Comparison of ENCODE assay signal across 8 cellular contexts in the genomic region with DNA sequence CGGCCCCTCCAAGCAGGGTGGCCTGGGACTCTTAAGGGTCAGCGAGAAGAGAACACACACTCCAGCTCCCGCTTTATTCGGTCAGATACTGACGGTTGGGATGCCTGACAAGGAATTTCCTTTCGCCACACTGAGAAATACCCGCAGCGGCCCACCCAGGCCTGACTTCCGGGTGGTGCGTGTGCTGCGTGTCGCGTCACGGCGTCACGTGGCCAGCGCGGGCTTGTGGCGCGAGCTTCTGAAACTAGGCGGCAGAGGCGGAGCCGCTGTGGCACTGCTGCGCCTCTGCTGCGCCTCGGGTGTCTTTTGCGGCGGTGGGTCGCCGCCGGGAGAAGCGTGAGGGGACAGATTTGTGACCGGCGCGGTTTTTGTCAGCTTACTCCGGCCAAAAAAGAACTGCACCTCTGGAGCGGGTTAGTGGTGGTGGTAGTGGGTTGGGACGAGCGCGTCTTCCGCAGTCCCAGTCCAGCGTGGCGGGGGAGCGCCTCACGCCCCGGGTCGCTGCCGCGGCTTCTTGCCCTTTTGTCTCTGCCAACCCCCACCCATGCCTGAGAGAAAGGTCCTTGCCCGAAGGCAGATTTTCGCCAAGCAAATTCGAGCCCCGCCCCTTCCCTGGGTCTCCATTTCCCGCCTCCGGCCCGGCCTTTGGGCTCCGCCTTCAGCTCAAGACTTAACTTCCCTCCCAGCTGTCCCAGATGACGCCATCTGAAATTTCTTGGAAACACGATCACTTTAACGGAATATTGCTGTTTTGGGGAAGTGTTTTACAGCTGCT. TPM values are rescaled to one million over a fixed set of nuclear protein-coding genes. Genes with fewer than 3 reads are reported as not detected.
DNase-seq lines count a peak whose midpoint lies in the region; ATAC-seq, FAIRE-seq and TF ChIP-seq lines count a peak whose summit lies in the region.

A gene with protein sequence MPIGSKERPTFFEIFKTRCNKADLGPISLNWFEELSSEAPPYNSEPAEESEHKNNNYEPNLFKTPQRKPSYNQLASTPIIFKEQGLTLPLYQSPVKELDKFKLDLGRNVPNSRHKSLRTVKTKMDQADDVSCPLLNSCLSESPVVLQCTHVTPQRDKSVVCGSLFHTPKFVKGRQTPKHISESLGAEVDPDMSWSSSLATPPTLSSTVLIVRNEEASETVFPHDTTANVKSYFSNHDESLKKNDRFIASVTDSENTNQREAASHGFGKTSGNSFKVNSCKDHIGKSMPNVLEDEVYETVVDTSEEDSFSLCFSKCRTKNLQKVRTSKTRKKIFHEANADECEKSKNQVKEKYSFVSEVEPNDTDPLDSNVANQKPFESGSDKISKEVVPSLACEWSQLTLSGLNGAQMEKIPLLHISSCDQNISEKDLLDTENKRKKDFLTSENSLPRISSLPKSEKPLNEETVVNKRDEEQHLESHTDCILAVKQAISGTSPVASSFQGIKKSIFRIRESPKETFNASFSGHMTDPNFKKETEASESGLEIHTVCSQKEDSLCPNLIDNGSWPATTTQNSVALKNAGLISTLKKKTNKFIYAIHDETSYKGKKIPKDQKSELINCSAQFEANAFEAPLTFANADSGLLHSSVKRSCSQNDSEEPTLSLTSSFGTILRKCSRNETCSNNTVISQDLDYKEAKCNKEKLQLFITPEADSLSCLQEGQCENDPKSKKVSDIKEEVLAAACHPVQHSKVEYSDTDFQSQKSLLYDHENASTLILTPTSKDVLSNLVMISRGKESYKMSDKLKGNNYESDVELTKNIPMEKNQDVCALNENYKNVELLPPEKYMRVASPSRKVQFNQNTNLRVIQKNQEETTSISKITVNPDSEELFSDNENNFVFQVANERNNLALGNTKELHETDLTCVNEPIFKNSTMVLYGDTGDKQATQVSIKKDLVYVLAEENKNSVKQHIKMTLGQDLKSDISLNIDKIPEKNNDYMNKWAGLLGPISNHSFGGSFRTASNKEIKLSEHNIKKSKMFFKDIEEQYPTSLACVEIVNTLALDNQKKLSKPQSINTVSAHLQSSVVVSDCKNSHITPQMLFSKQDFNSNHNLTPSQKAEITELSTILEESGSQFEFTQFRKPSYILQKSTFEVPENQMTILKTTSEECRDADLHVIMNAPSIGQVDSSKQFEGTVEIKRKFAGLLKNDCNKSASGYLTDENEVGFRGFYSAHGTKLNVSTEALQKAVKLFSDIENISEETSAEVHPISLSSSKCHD (N-terminal part only) (plus strand): TSS at position 254 of the 775 bp plus-strand sequence. CDS start 953 bp downstream, outside the sequence.
A gene with protein sequence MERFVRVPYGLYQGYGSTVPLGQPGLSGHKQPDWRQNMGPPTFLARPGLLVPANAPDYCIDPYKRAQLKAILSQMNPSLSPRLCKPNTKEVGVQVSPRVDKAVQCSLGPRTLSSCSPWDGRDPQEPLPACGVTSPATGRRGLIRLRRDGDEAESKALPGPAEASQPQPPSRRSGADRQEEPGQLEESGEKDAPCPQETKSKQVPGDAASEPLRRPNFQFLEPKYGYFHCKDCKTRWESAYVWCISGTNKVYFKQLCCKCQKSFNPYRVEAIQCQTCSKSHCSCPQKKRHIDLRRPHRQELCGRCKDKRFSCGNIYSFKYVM (minus strand): TSS at position 109 of the 775 bp plus-strand sequence. CDS start 3,438 bp downstream, outside the sequence.

- ATAC-seq in HG02623 (IDR thresholded peaks at IDR 0.05; ENCODE audit: unreplicated experiment) (peak; percentile 95), left cardiac atrium (peak; percentile 98 to 99), upper lobe of left lung (ENCODE audit: low FRiP score in 2 of 2) (peak; percentile 97 to 98)

- H3K4me3 ChIP-seq in adrenal gland (peak within 1 kb of the TSS in 3 of 4 donors; percentile 26 to 76 (median 66)), upper lobe of left lung (peak within 1 kb of the TSS; percentile 46 to 80 (median 73))

- TF ChIP-seq CTCF in adrenal gland (IDR thresholded peaks at IDR 0.05) (no peak), upper lobe of left lung (IDR thresholded peaks at IDR 0.05) (peak in 2 of 6 experiments; percentile 9 to 31)

- peak; percentile 68 for DNase-seq in GM12891 (ENCODE audit: insufficient read length, low spot score)
- DNase-seq in NCI-H1092 treated with DMSO at 0.1 percent for 48 hours (lab: John Stamatoyannopoulos, UW): peak; percentile 78
- DNase-seq in T follicular helper cell (ENCODE audit: low read depth): peak; percentile 83
- peak; percentile 86 to 92 (median 91) for DNase-seq in adrenal gland
- peak; percentile 94 for DNase-seq in left cardiac atrium
- DNase-seq in posterior vena cava (ENCODE audit: low spot score): peak; percentile 97
- DNase-seq in upper lobe of left lung: peak; percentile 93 to 98

- TF ChIP-seq POLR2A in GM12891 (IDR thresholded peaks at IDR 0.05; ENCODE audit: low read depth, low read length) (peak; percentile 97), adrenal gland (IDR thresholded peaks at IDR 0.05) (peak; percentile 24 to 76), upper lobe of left lung (IDR thresholded peaks at IDR 0.05) (peak in 3 of 4 donors; percentile 61 to 93 (median 75))

- H3K36me3 ChIP-seq in adrenal gland (replicated peaks in 1 of 2): no peaks in the 10 kb centered on the region
- no peaks in the 10 kb centered on the region for H3K36me3 ChIP-seq in upper lobe of left lung

- H3K4me1 ChIP-seq in adrenal gland (replicated peaks in 1 of 2) (no peaks in the 10 kb centered on the region), upper lobe of left lung (peaks cover 0 to 12% (median 4%) of the 10 kb centered on the region in 4 donors)

- intact Hi-C loops in adrenal gland (cut with DNase I) (loop anchor here (10.0 kb wide), 2 partner anchors 301 to 401 kb away; no protein-coding TSS in a partner anchor), left cardiac atrium (cut with DNase I) (loop anchor here in 1 of 2 donors (10.0 kb wide), 2 partner anchors 301 to 401 kb away; no protein-coding TSS in a partner anchor), posterior vena cava (cut with DNase I) (no loop called here)

- H3K9me3 ChIP-seq in adrenal gland (replicated peaks in 1 of 3) (no peaks in the 10 kb centered on the region), upper lobe of left lung (no peaks in the 10 kb centered on the region)

- peak within 1 kb of the TSS; percentile 36 to 95 (median 90) for H3K27ac ChIP-seq in adrenal gland
- peak within 1 kb of the TSS; percentile 93 to 99 (median 96) for H3K27ac ChIP-seq in upper lobe of left lung

- peak; percentile 94 for FAIRE-seq in GM12891 (lab: Jason Lieb, UNC)

- TF ChIP-seq EP300 in upper lobe of left lung (IDR thresholded peaks at IDR 0.05): peak in 1 of 4 donors; percentile 5

- H3K27me3 ChIP-seq in adrenal gland (no peaks in the 10 kb centered on the region), upper lobe of left lung (no peaks in the 10 kb centered on the region)

- 0 to 2% (median 1%) methylated on average over 23 to 60 of the region's 60 CpGs for WGBS in adrenal gland, 4 donors
- WGBS in upper lobe of left lung, 2 donors: 0 to 1% methylated on average over 31 to 39 of the region's 60 CpGs

TF ChIP-seq in GM12891, 5 proteins besides CTCF, POLR2A, EP300 and RAD21:
- peak; percentile 35; the same call in 1 of the 2 replicates for TF ChIP-seq SPI1 (IDR thresholded peaks at IDR 0.05; ENCODE audit: low read depth, low read length)
- peak; percentile 79 for TF ChIP-seq TAF1 (IDR thresholded peaks at IDR 0.05; ENCODE audit: low read depth, low read length)
- TF ChIP-seq POU2F2 (IDR thresholded peaks at IDR 0.05; ENCODE audit: low read depth, low read length): peak; percentile 80
- TF ChIP-seq POLR2AphosphoS5 (IDR thresholded peaks at IDR 0.05; ENCODE audit: low read depth, low read length): peak; percentile 95
- TF ChIP-seq PAX5 (IDR thresholded peaks at IDR 0.05; ENCODE audit: insufficient read depth, low read length, severe bottlenecking): no peak

RNA-seq across cellular contexts. Expression of the first gene that starts in this region (rescaled TPM):
- 6.7 TPM for polyA plus RNA-seq in GM12891 (2012; ENCODE audit: low read depth, missing spikeins)
- total RNA-seq in adrenal gland (1 to 10 TPM in 5 of 8 donors, under 1 TPM in 3; 0.41 to 1.8 (median 1.2) TPM), left cardiac atrium (1 to 10 TPM; 1.0 to 2.1 TPM), posterior vena cava (1 to 10 TPM; 1.8 to 2.8 TPM), upper lobe of left lung (1 to 10 TPM; 2.6 to 9.4 (median 3.8) TPM)
- polyA plus RNA-seq in adrenal gland: 1 to 10 TPM in 1 of 3 donors, under 1 TPM in 2; 0.07 to 1.4 (median 0.16) TPM

RNA-seq across cellular contexts. Expression of the second gene that starts in this region (rescaled TPM):
- not detected for polyA plus RNA-seq in GM12891 (2012; ENCODE audit: low read depth, missing spikeins)
- total RNA-seq in adrenal gland (not detected), left cardiac atrium (not detected), posterior vena cava (not detected), upper lobe of left lung (not detected)
- polyA plus RNA-seq in adrenal gland: not detected

Comparison
In these comparisons a context has a peak if more than half of its experiments do, and no peak if none do; other contexts are left out.
1. Peak in every context shown above with its lines: DNase-seq, ATAC-seq, H3K4me3 ChIP-seq and H3K27ac ChIP-seq.
2. intact Hi-C loops: an anchor here in adrenal gland (10.0 kb wide); none called in posterior vena cava.